In the genomic region with DNA sequence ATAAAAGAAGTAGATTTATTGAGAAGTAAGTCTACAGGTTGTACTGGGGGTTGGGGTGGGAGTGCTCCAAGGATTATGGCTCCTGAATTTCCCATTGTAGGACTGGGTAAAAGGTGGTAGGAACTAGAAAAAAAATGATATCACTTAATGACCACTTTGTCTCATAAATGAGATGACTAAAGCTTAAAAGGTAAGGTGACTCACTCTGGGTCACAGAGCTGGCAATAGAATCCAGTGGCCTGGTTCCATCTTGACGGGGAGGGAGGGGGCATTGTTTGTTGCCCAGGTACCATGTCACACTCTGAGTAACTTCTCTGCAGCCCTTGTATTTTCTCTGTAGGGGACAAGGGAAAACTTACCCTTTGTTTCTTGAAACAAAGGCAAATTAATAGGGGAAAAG, we compare ENCODE assay signal across 14 cellular contexts.
DNase-seq lines count a peak whose midpoint lies in the region; ATAC-seq, FAIRE-seq and TF ChIP-seq lines count a peak whose summit lies in the region.
"Had no signal": no experiment of that assay in that cellular context is flagged by ENCODE, and none has a peak within 500 bp of the region (broad histone marks: within the 10 kb centered on the region; RNA-seq: fewer than 3 reads in every experiment).

No MANE protein-coding gene starts in this region.

- H3K36me3 Mint-ChIP-seq in activated CD8-positive, alpha-beta T cell treated with anti-CD3 and anti-CD28 coated beads for 36 hours (ENCODE audit: low read depth): peaks cover 17% of the 10 kb centered on the region
- peaks cover 15% of the 10 kb centered on the region for H3K36me3 Mint-ChIP-seq in activated CD8-positive, alpha-beta T cell treated with anti-CD3 and anti-CD28 coated beads, Interleukin-2, amount 10 ng/mL, durations not matched to agents 7 days and 5 days (ENCODE audit: low read depth)

- ATAC-seq in activated CD8-positive, alpha-beta T cell treated with anti-CD3 and anti-CD28 coated beads for 36 hours: peak; percentile 88
- ATAC-seq in activated CD8-positive, alpha-beta T cell treated with anti-CD3 and anti-CD28 coated beads, Interleukin-2, amount 10 ng/mL, durations not matched to agents 7 days and 5 days: no peak
- peak; percentile 85 to 98 (median 96) for ATAC-seq in pancreas

- no peak for FAIRE-seq in pancreas (lab: Jason Lieb, UNC)
- FAIRE-seq: G401.6 had no signal

- no peaks in the 10 kb centered on the region for H3K36me3 ChIP-seq in pancreas
- no peaks in the 10 kb centered on the region for H3K36me3 ChIP-seq in WERI-Rb-1
- H3K36me3 ChIP-seq: ovary, suprapubic skin had no signal

- no peaks in the 10 kb centered on the region for H3K27me3 Mint-ChIP-seq in activated CD8-positive, alpha-beta T cell treated with anti-CD3 and anti-CD28 coated beads for 36 hours
- H3K27me3 Mint-ChIP-seq in activated CD8-positive, alpha-beta T cell treated with anti-CD3 and anti-CD28 coated beads, Interleukin-2, amount 10 ng/mL, durations not matched to agents 7 days and 5 days (ENCODE audit: low read depth): no peaks in the 10 kb centered on the region

- POLR2A ChIA-PET in activated CD8-positive, alpha-beta T cell treated with anti-CD3 and anti-CD28 coated beads for 36 hours (lab: Charles Lee): no interaction called here
- POLR2A ChIA-PET in activated CD8-positive, alpha-beta T cell treated with anti-CD3 and anti-CD28 coated beads, Interleukin-2, amount 10 ng/mL, durations not matched to agents 7 days and 5 days (lab: Charles Lee): no interaction called here

- peaks cover 9% of the 10 kb centered on the region for H3K9me3 Mint-ChIP-seq in activated CD8-positive, alpha-beta T cell treated with anti-CD3 and anti-CD28 coated beads for 36 hours
- peaks cover 11% of the 10 kb centered on the region for H3K9me3 Mint-ChIP-seq in activated CD8-positive, alpha-beta T cell treated with anti-CD3 and anti-CD28 coated beads, Interleukin-2, amount 10 ng/mL, durations not matched to agents 7 days and 5 days (ENCODE audit: insufficient read depth)

- CTCF ChIA-PET in activated CD8-positive, alpha-beta T cell treated with anti-CD3 and anti-CD28 coated beads for 36 hours (lab: Charles Lee): no interaction called here
- CTCF ChIA-PET in activated CD8-positive, alpha-beta T cell treated with anti-CD3 and anti-CD28 coated beads, Interleukin-2, amount 10 ng/mL, durations not matched to agents 7 days and 5 days (lab: Charles Lee): no interaction called here

- no peaks in the 10 kb centered on the region for H3K9me3 ChIP-seq in pancreas
- no peaks in the 10 kb centered on the region for H3K9me3 ChIP-seq in WERI-Rb-1 (ENCODE audit: severe bottlenecking)
- H3K9me3 ChIP-seq: ovary, suprapubic skin had no signal

- no peak for TF ChIP-seq CTCF in activated CD8-positive, alpha-beta T cell treated with anti-CD3 and anti-CD28 coated beads for 36 hours (IDR thresholded peaks at IDR 0.05)
- no peak for TF ChIP-seq CTCF in pancreas (IDR thresholded peaks at IDR 0.05)
- no peak for TF ChIP-seq CTCF in WERI-Rb-1 (IDR thresholded peaks at IDR 0.05; ENCODE audit: low read depth, low read length)

- peak overlapping the region; percentile 53 for H3K27ac Mint-ChIP-seq in activated CD8-positive, alpha-beta T cell treated with anti-CD3 and anti-CD28 coated beads for 36 hours
- no peak overlapping the region for H3K27ac Mint-ChIP-seq in activated CD8-positive, alpha-beta T cell treated with anti-CD3 and anti-CD28 coated beads, Interleukin-2, amount 10 ng/mL, durations not matched to agents 7 days and 5 days
- H3K27ac Mint-ChIP-seq: activated T-helper 2 cell treated with anti-CD3 and anti-CD28 coated beads, Interferon-gamma antibody, Interleukin-2, Interleukin-4, amounts not matched to agents 10 μg/mL and 5 μg/mL and 100 μg/mL, durations not matched to agents 14 hours and 24 hours and 36 hours had no signal

- 23 to 48% methylated on average over 1 of the region's 1 CpG for WGBS in pancreas, 2 donors

- peak overlapping the region in 3 of 4 donors; percentile 57 to 66 (median 60) for H3K27ac ChIP-seq in pancreas
- H3K27ac ChIP-seq in WERI-Rb-1: no peak overlapping the region
- H3K27ac ChIP-seq: ovary, suprapubic skin had no signal

- H3K4me1 Mint-ChIP-seq in activated CD8-positive, alpha-beta T cell treated with anti-CD3 and anti-CD28 coated beads for 36 hours (ENCODE audit: low read depth): peaks cover 71% of the 10 kb centered on the region
- H3K4me1 Mint-ChIP-seq in activated CD8-positive, alpha-beta T cell treated with anti-CD3 and anti-CD28 coated beads, Interleukin-2, amount 10 ng/mL, durations not matched to agents 7 days and 5 days (ENCODE audit: low read depth): peaks cover 36% of the 10 kb centered on the region

- peak; percentile 60 for DNase-seq in activated CD8-positive, alpha-beta T cell treated with anti-CD3 and anti-CD28 coated beads for 36 hours
- no peak for DNase-seq in activated CD8-positive, alpha-beta T cell treated with anti-CD3 and anti-CD28 coated beads, Interleukin-2, amount 10 ng/mL, durations not matched to agents 7 days and 5 days
- DNase-seq in HT-29 (ENCODE audit: low spot score) (peak; percentile 92), astrocyte of the hippocampus (ENCODE audit: low read depth, low spot score) (peak; percentile 46), pancreas (peak in 4 of 6 donors; percentile 37 to 85 (median 80)), hippocampal formation (lab: John Stamatoyannopoulos, UW) (no peak), KBM-7 (no peak), WERI-Rb-1 (no peak)
- DNase-seq: NCI-H1694 treated with DMSO at 0.1 percent for 48 hours, ovary, T1000 had no signal

- no peak overlapping the region for H3K4me3 ChIP-seq in pancreas
- H3K4me3 ChIP-seq in WERI-Rb-1 (ENCODE audit: low read depth, low read length): no peak overlapping the region
- H3K4me3 ChIP-seq: ovary, suprapubic skin had no signal

- intact Hi-C loops in activated CD8-positive, alpha-beta T cell treated with anti-CD3 and anti-CD28 coated beads for 36 hours (cut with micrococcal nuclease): no loop called here
- intact Hi-C loops in pancreas (cut with DNase I): no loop called here

- H3K4me3 Mint-ChIP-seq in activated CD8-positive, alpha-beta T cell treated with anti-CD3 and anti-CD28 coated beads for 36 hours: no peak overlapping the region
- no peak overlapping the region for H3K4me3 Mint-ChIP-seq in activated CD8-positive, alpha-beta T cell treated with anti-CD3 and anti-CD28 coated beads, Interleukin-2, amount 10 ng/mL, durations not matched to agents 7 days and 5 days

- no peaks in the 10 kb centered on the region for H3K27me3 ChIP-seq in pancreas
- H3K27me3 ChIP-seq in WERI-Rb-1 (ENCODE audit: insufficient read depth, low read depth, severe bottlenecking): no peaks in the 10 kb centered on the region
- H3K27me3 ChIP-seq: ovary, suprapubic skin had no signal

- H3K4me1 ChIP-seq in pancreas: peaks cover 12 to 19% (median 17%) of the 10 kb centered on the region in 3 donors
- H3K4me1 ChIP-seq: suprapubic skin had no signal

- in situ Hi-C loops in KBM-7 (cut with MboI; ENCODE audit: low pct_unique_long_range_greater_than_20kb, low sequenced_read_pairs): no loop called here

Comparison
In these comparisons a context has a peak if more than half of its experiments do, and no peak if none do; other contexts are left out.
1. DNase-seq: peak in activated CD8-positive, alpha-beta T cell treated with anti-CD3 and anti-CD28 coated beads for 36 hours (single experiment), HT-29 (single experiment), astrocyte of the hippocampus (single experiment) and pancreas (4 of 6); none in activated CD8-positive, alpha-beta T cell treated with anti-CD3 and anti-CD28 coated beads, Interleukin-2, amount 10 ng/mL, durations not matched to agents 7 days and 5 days (single experiment), hippocampal formation (0 of 2), KBM-7 (single experiment) and WERI-Rb-1 (single experiment).